ENCODE assay signal across 21 cellular contexts in the genomic region with DNA sequence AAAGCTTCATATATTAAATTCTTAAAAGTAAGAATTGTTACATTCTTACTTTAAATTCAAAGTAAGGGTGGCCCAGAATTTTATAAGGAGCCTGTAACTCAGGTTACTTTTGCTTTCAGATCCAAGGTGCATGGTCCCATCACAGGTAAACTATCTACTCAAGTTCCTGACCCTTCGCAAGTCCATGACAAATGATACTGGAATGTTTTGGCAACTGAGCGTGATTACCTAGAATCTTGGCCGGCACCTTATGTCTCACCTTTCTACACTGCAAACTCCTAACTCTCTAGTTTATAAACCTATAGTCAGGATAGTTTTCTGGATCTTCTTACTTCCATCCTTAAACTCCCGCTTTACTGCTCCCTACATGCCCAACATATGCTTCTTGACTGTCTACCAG.
A peak's percentile ranks its signal among the peaks of the same experiment; 100 is the strongest.
DNase-seq lines count a peak whose midpoint lies in the region; ATAC-seq and TF ChIP-seq lines count a peak whose summit lies in the region.
"Had no signal": no experiment of that assay in that cellular context is flagged by ENCODE, and none has a peak within 500 bp of the region (broad histone marks: within the 10 kb centered on the region; RNA-seq: fewer than 3 reads in every experiment).

No MANE protein-coding gene starts in this region.

- no peaks in the 10 kb centered on the region for H3K9me2 ChIP-seq in PC-9 (ENCODE audit: insufficient read depth)

- H3K9me3 ChIP-seq in Caco-2, result peaks cover 9% of the 10 kb centered on the region
- no peaks in the 10 kb centered on the region for H3K9me3 ChIP-seq in PC-9 (ENCODE audit: insufficient read depth, low read depth)
- no peaks in the 10 kb centered on the region for H3K9me3 ChIP-seq in osteoblast (ENCODE audit: low read depth, low read length)
- H3K9me3 ChIP-seq: BE2C had no signal

- intact Hi-C loops in Caco-2 (cut with micrococcal nuclease; ENCODE audit: unreplicated experiment), result loop anchor here (5.0 kb wide), 3 partner anchors 45 to 370 kb away; no protein-coding TSS in a partner anchor
- intact Hi-C loops in PC-9 (cut with micrococcal nuclease; ENCODE audit: unreplicated experiment), result loop anchor here (5.0 kb wide), 2 partner anchors 160 to 270 kb away; no protein-coding TSS in a partner anchor

- TF ChIP-seq CTCF in Caco-2 (IDR thresholded peaks at IDR 0.05; ENCODE audit: insufficient read depth in 1 of 2, low read depth in 1 of 2, low read length in 1 of 2, severe bottlenecking in 1 of 2, unreplicated experiment in 1 of 2) (no peak), PC-9 (conservative IDR thresholded peaks at IDR 0.05) (no peak), foreskin keratinocyte (conservative IDR thresholded peaks at IDR 0.05) (no peak), osteoblast (IDR thresholded peaks at IDR 0.05; ENCODE audit: extremely low read depth, low read depth, low read length) (no peak)

- H2AFZ ChIP-seq in PC-9 (no peak overlapping the region), osteoblast (ENCODE audit: low read length) (no peak overlapping the region)
- H2AFZ ChIP-seq: GM23248 had no signal

- H3F3A ChIP-seq in PC-9 (ENCODE audit: insufficient read depth, low read depth), result peaks cover 19% of the 10 kb centered on the region

- ATAC-seq in foreskin keratinocyte, result peak; percentile 88
- ATAC-seq: GM12878 had no signal

- no peak overlapping the region for H3K4me3 Mint-ChIP-seq in Caco-2 (ENCODE audit: unreplicated experiment)
- H3K4me3 Mint-ChIP-seq: CD4-positive, alpha-beta memory T cell had no signal

- H3K27me3 ChIP-seq in Caco-2 (replicated peaks; ENCODE audit: control insufficient read depth, insufficient read depth, low read length) (no peaks in the 10 kb centered on the region), PC-9 (ENCODE audit: insufficient read depth, low read depth) (no peaks in the 10 kb centered on the region), foreskin keratinocyte (no peaks in the 10 kb centered on the region), osteoblast (ENCODE audit: insufficient read depth, low read length) (no peaks in the 10 kb centered on the region)
- H3K27me3 ChIP-seq: BE2C had no signal

- H3K9me3 Mint-ChIP-seq in Caco-2 (ENCODE audit: unreplicated experiment), result peaks cover 9% of the 10 kb centered on the region
- H3K9me3 Mint-ChIP-seq: CD4-positive, alpha-beta memory T cell had no signal

- peaks cover 15% of the 10 kb centered on the region for H3K4me1 Mint-ChIP-seq in Caco-2 (ENCODE audit: low read depth, unreplicated experiment)
- H3K4me1 Mint-ChIP-seq: CD4-positive, alpha-beta memory T cell had no signal

- H3K4me3 ChIP-seq in Caco-2 (ENCODE audit: low read depth, low read length) (no peak overlapping the region), PC-9 (no peak overlapping the region), osteoblast (ENCODE audit: insufficient read depth, low read length) (no peak overlapping the region)
- H3K4me3 ChIP-seq: GM12878, GM23248 had no signal

- no peaks in the 10 kb centered on the region for H3K36me3 Mint-ChIP-seq in Caco-2 (ENCODE audit: insufficient read depth, unreplicated experiment)
- H3K36me3 Mint-ChIP-seq: CD4-positive, alpha-beta memory T cell had no signal

- H3K27me3 Mint-ChIP-seq in Caco-2 (ENCODE audit: insufficient read depth, unreplicated experiment), result no peaks in the 10 kb centered on the region
- H3K27me3 Mint-ChIP-seq: CD4-positive, alpha-beta memory T cell had no signal

- no peaks in the 10 kb centered on the region for H4K20me1 ChIP-seq in PC-9 (ENCODE audit: insufficient read depth)
- H4K20me1 ChIP-seq in osteoblast (ENCODE audit: insufficient read depth, low read length), result no peaks in the 10 kb centered on the region

- CTCF ChIA-PET in Caco-2 (lab: Charles Lee), result interaction anchor here (1.0 kb wide), 1 partner anchor 371 kb away, joined by 3 read pairs; no protein-coding TSS in a partner anchor
- CTCF ChIA-PET in PC-9 (lab: Charles Lee), result no interaction called here

- H3K27ac ChIP-seq in PC-9 (peak overlapping the region; percentile 65), foreskin keratinocyte (no peak overlapping the region), osteoblast (ENCODE audit: low read depth, low read length) (no peak overlapping the region)
- H3K27ac ChIP-seq: GM23248 had no signal

- DNase-seq in Caco-2 (no peak), PC-9 (peak; percentile 48 to 84), foreskin keratinocyte (peak; percentile 67 to 84), osteoblast (ENCODE audit: insufficient read length, low spot score, missing footprints) (peak; percentile 31), NCI-H1105 (lab: John Stamatoyannopoulos, UW) (no peak), COLO829 (ENCODE audit: low spot score) (no peak), NCI-H226 (no peak), T-helper 1 cell (no peak)
- DNase-seq: 8988T; BE2C; CD4-positive, alpha-beta memory T cell; GDM1; GM23248; HCEC 1CT; MV-4-11; NCI-H1417 treated with DMSO at 0.1 percent for 48 hours; NCI-H2029; NCI-H2171 treated with DMSO at 0.1 percent for 48 hours; NCI-H510A; NCI-H774 had no signal

- peaks cover 48% of the 10 kb centered on the region for H3K4me1 ChIP-seq in Caco-2
- peaks cover 37% of the 10 kb centered on the region for H3K4me1 ChIP-seq in PC-9 (replicated peaks; ENCODE audit: insufficient read depth)
- H3K4me1 ChIP-seq in foreskin keratinocyte, result peaks cover 21% of the 10 kb centered on the region
- no peaks in the 10 kb centered on the region for H3K4me1 ChIP-seq in osteoblast (ENCODE audit: insufficient read depth, low read length)
- H3K4me1 ChIP-seq: BE2C had no signal

- H3K27ac Mint-ChIP-seq in Caco-2 (ENCODE audit: unreplicated experiment), result peak overlapping the region; percentile 68
- H3K27ac Mint-ChIP-seq: CD4-positive, alpha-beta memory T cell had no signal

- POLR2A ChIA-PET in Caco-2 (lab: Charles Lee) (no interaction called here), PC-9 (lab: Charles Lee; ENCODE audit: unreplicated experiment) (interaction anchor here (0.7 kb wide), 1 partner anchor 910 kb away, joined by 17 read pairs; no protein-coding TSS in a partner anchor)

- BruUV-seq in Caco-2 (replicated peaks; lab: Mats Ljungman, UMichigan), result no TSS peak
- no TSS peak for BruUV-seq in PC-9 (replicated peaks; lab: Mats Ljungman, UMichigan)

- peak overlapping the region; percentile 68 for H3K4me2 ChIP-seq in PC-9
- no peak overlapping the region for H3K4me2 ChIP-seq in osteoblast (ENCODE audit: insufficient read depth, low read length)

- H3K36me3 ChIP-seq in Caco-2 (ENCODE audit: control insufficient read depth, insufficient read depth, low read length) (no peaks in the 10 kb centered on the region), PC-9 (ENCODE audit: low read depth) (no peaks in the 10 kb centered on the region), osteoblast (ENCODE audit: insufficient read depth, low read length) (no peaks in the 10 kb centered on the region)
- H3K36me3 ChIP-seq: BE2C had no signal

- no peaks in the 10 kb centered on the region for H3K79me2 ChIP-seq in PC-9 (ENCODE audit: low read depth)
- no peaks in the 10 kb centered on the region for H3K79me2 ChIP-seq in osteoblast (ENCODE audit: insufficient read depth, low read length)

Comparison
In these comparisons a context has a peak if more than half of its experiments do, and no peak if none do; other contexts are left out.
1. DNase-seq: peak in PC-9 (2 of 2), foreskin keratinocyte (2 of 2) and osteoblast (single experiment); none in Caco-2 (0 of 2), NCI-H1105 (single experiment), COLO829 (single experiment), NCI-H226 (single experiment) and T-helper 1 cell (0 of 5).